Comparison of ENCODE assay signal across 18 cellular contexts in the genomic region with DNA sequence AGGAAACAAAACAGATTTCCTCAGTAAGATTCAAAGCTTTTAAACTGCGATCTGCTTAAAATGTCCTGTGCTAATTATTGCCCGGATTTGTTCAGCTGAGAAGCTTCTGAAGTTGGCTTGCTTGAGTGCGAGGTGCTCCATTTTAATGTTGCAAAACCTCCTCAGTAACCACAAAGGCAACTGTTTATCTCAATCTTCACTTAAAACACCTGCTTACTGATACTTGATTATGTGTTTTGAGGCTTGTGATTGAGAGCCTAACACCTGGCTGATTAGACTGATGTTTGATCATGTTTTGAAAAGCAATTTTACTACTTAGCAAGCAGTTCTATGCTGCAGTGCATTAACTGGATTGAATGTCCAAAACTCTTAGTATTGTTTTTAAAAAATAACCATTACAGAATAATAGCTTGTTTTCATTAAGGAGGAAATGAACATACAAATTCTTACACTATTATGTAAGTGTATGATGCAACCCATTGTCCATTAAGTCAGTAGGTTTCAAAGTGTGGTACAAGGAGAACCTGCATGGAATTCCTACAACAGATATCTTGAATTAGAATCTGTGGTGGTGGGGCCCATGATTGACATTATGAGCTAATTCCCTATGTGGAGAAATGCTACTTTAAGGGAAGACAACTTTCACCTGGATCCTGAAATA.
A peak's percentile ranks its signal among the peaks of the same experiment; 100 is the strongest.
DNase-seq lines count a peak whose midpoint lies in the region; ATAC-seq, FAIRE-seq and TF ChIP-seq lines count a peak whose summit lies in the region.
"Had no signal": no experiment of that assay in that cellular context is flagged by ENCODE, and none has a peak within 500 bp of the region (broad histone marks: within the 10 kb centered on the region; RNA-seq: fewer than 3 reads in every experiment).

No MANE protein-coding gene starts in this region.

- H3K4me3 Mint-ChIP-seq in activated T-helper 17 cell treated with anti-CD3 and anti-CD28 coated beads, Interleukin-2, amount 50 U/mL, for 72 hours, result no peak overlapping the region

- H3K36me3 Mint-ChIP-seq in activated T-helper 17 cell treated with anti-CD3 and anti-CD28 coated beads, Interleukin-2, amount 50 U/mL, for 72 hours (ENCODE audit: low read depth), result no peaks in the 10 kb centered on the region

- no peaks in the 10 kb centered on the region for H3K9me3 Mint-ChIP-seq in activated T-helper 17 cell treated with anti-CD3 and anti-CD28 coated beads, Interleukin-2, amount 50 U/mL, for 72 hours

- no peaks in the 10 kb centered on the region for H3K27me3 Mint-ChIP-seq in activated T-helper 17 cell treated with anti-CD3 and anti-CD28 coated beads, Interleukin-2, amount 50 U/mL, for 72 hours

- ATAC-seq in activated T-helper 17 cell treated with anti-CD3 and anti-CD28 coated beads, Interleukin-2, amount 50 U/mL, for 72 hours (replicated peaks), result no peak
- ATAC-seq: HepG2 had no signal

- peaks cover 32% of the 10 kb centered on the region for H3K4me1 Mint-ChIP-seq in activated T-helper 17 cell treated with anti-CD3 and anti-CD28 coated beads, Interleukin-2, amount 50 U/mL, for 72 hours

- H3K27ac Mint-ChIP-seq in activated T-helper 17 cell treated with anti-CD3 and anti-CD28 coated beads, Interleukin-2, amount 50 U/mL, for 72 hours, result no peak overlapping the region

- no peak for FAIRE-seq in HTR-8/SVneo (lab: Jason Lieb, UNC)
- FAIRE-seq: GM12892, H1, HepG2 had no signal

- TF ChIP-seq CTCF in epithelial cell of esophagus (IDR thresholded peaks at IDR 0.05; ENCODE audit: insufficient read depth, low read depth, low read length, missing control alignments), result no peak

- DNase-seq in NCI-H748 (lab: John Stamatoyannopoulos, UW; ENCODE audit: unreplicated experiment), result peak; percentile 60
- no peak for DNase-seq in NCI-H748 treated with DMSO at 0.1 percent for 48 hours (lab: John Stamatoyannopoulos, UW)
- peak; percentile 14 for DNase-seq in NCI-H774 (lab: John Stamatoyannopoulos, UW)
- peak; percentile 32 for DNase-seq in epithelial cell of esophagus (ENCODE audit: low read depth)
- DNase-seq in NCI-H187 treated with DMSO at 0.1 percent for 48 hours (lab: John Stamatoyannopoulos, UW), result no peak
- no peak for DNase-seq in effector CD8-positive, alpha-beta T cell (lab: John Stamatoyannopoulos, UW)
- no peak for DNase-seq in HTR-8/SVneo (ENCODE audit: insufficient read length, low spot score)
- DNase-seq: 8988T, C1 segment of cervical spinal cord, GF-D8, NCI-H1105, NCI-H2029 treated with DMSO at 0.1 percent for 48 hours, NCI-H510A, SJCRH30 had no signal

- no peak overlapping the region for H3K4me3 ChIP-seq in epithelial cell of esophagus (ENCODE audit: low read length)
- H3K4me3 ChIP-seq: SJCRH30 had no signal

Comparison
In these comparisons a context has a peak if more than half of its experiments do, and no peak if none do; other contexts are left out.
1. DNase-seq: peak in NCI-H748 (single experiment), NCI-H774 (single experiment) and epithelial cell of esophagus (single experiment); none in NCI-H748 treated with DMSO at 0.1 percent for 48 hours (single experiment), NCI-H187 treated with DMSO at 0.1 percent for 48 hours (single experiment), effector CD8-positive, alpha-beta T cell (single experiment) and HTR-8/SVneo (single experiment).